In genomic region chr12:58896278-58896677, GRCh38 we compare ENCODE assay signal across 26 cellular contexts. TPM values are rescaled to one million over a fixed set of nuclear protein-coding genes. Genes with fewer than 3 reads are reported as not detected.
DNase-seq lines count a peak whose midpoint lies in the region; ATAC-seq, FAIRE-seq and TF ChIP-seq lines count a peak whose summit lies in the region.
"Had no signal": no experiment of that assay in that cellular context is flagged by ENCODE, and none has a peak within 500 bp of the region (broad histone marks: within the 10 kb centered on the region; RNA-seq: fewer than 3 reads in every experiment).

No MANE protein-coding gene starts in this region.

- no peak overlapping the region for H4K5ac ChIP-seq in H9 (ENCODE audit: insufficient read length, low read depth, low read length)

- no peak for ATAC-seq in HG02970 (IDR thresholded peaks at IDR 0.05; ENCODE audit: low FRiP score, unreplicated experiment)
- ATAC-seq: gastroesophageal sphincter; natural killer cell treated with Interleukin-12 subunit alpha and Interleukin-12 subunit beta and Interleukin-15 and Interleukin-18, amount 100 ng/mL, for 72 hours had no signal

- H3K9me3 ChIP-seq in thyroid gland (no peaks in the 10 kb centered on the region), H9 (ENCODE audit: control insufficient read depth, low read depth, low read length) (no peaks in the 10 kb centered on the region)
- H3K9me3 ChIP-seq: gastroesophageal sphincter, pancreas, right atrium auricular region had no signal

- H3K23ac ChIP-seq in H9 (ENCODE audit: insufficient read length, low read depth, low read length): no peak overlapping the region

- WGBS in thyroid gland, 2 donors: 32 to 42% methylated on average over 1 of the region's 1 CpG
- no CpG with 5 or more reads among the region's 1 CpG for WGBS in H9 (ENCODE audit: extremely low coverage, insufficient read length, low lambda C conversion rate)

- no peak overlapping the region for H3K14ac ChIP-seq in H9 (ENCODE audit: insufficient read depth, low read length)

- no peak overlapping the region for H2AK5ac ChIP-seq in H9 (ENCODE audit: insufficient read length, low read length)

- no peak overlapping the region for H2AFZ ChIP-seq in H9 (ENCODE audit: low read length)

- intact Hi-C loops in thyroid gland (cut with DNase I): no loop called here

- H3K79me1 ChIP-seq in H9 (ENCODE audit: insufficient read depth, low read depth, low read length, poor library complexity, severe bottlenecking): peaks cover 2% of the 10 kb centered on the region

- H3K9me3 Mint-ChIP-seq in chondrocyte (ENCODE audit: low read depth) (no peaks in the 10 kb centered on the region), H9 (no peaks in the 10 kb centered on the region)
- H3K9me3 Mint-ChIP-seq: activated CD4-positive, alpha-beta memory T cell treated with anti-CD3 and anti-CD28 coated beads, Interleukin-2, amount 10 ng/mL, durations not matched to agents 7 days and 5 days; activated naive CD8-positive, alpha-beta T cell treated with anti-CD3 and anti-CD28 coated beads, Interleukin-2, amount 10 ng/mL, durations not matched to agents 7 days and 5 days had no signal

- no peak overlapping the region for H3K4me3 ChIP-seq in thyroid gland (replicated peaks in 1 of 3)
- H3K4me3 ChIP-seq: gastroesophageal sphincter, pancreas, right atrium auricular region had no signal

- H3K4me3 Mint-ChIP-seq in chondrocyte (ENCODE audit: unreplicated experiment) (no peak overlapping the region), H9 (no peak overlapping the region)
- H3K4me3 Mint-ChIP-seq: activated CD4-positive, alpha-beta memory T cell treated with anti-CD3 and anti-CD28 coated beads, Interleukin-2, amount 10 ng/mL, durations not matched to agents 7 days and 5 days; activated naive CD8-positive, alpha-beta T cell treated with anti-CD3 and anti-CD28 coated beads, Interleukin-2, amount 10 ng/mL, durations not matched to agents 7 days and 5 days; IgD-negative memory B cell; natural killer cell treated with Interleukin-12 subunit alpha and Interleukin-12 subunit beta and Interleukin-15 and Interleukin-18, amount 100 ng/mL, for 72 hours had no signal

- no peak for TF ChIP-seq CTCF in chondrocyte (IDR thresholded peaks at IDR 0.05)
- TF ChIP-seq CTCF in thyroid gland (IDR thresholded peaks at IDR 0.05): no peak
- no peak for TF ChIP-seq CTCF in H9 (conservative IDR thresholded peaks at IDR 0.05)

- H4K8ac ChIP-seq in H9 (replicated peaks; ENCODE audit: insufficient read length, low read depth, low read length): no peak overlapping the region

- H3K4me1 Mint-ChIP-seq in chondrocyte (ENCODE audit: low read depth) (peaks cover 83% of the 10 kb centered on the region), H9 (peaks cover 20% of the 10 kb centered on the region in 2 experiments)
- H3K4me1 Mint-ChIP-seq: activated CD4-positive, alpha-beta memory T cell treated with anti-CD3 and anti-CD28 coated beads, Interleukin-2, amount 10 ng/mL, durations not matched to agents 7 days and 5 days; activated naive CD8-positive, alpha-beta T cell treated with anti-CD3 and anti-CD28 coated beads, Interleukin-2, amount 10 ng/mL, durations not matched to agents 7 days and 5 days; IgD-negative memory B cell had no signal

- H3K27me3 Mint-ChIP-seq in chondrocyte (ENCODE audit: low read depth) (no peaks in the 10 kb centered on the region), H9 (ENCODE audit: low read depth) (no peaks in the 10 kb centered on the region; the same call in 1 of the 2 replicates)
- H3K27me3 Mint-ChIP-seq: activated CD4-positive, alpha-beta memory T cell treated with anti-CD3 and anti-CD28 coated beads, Interleukin-2, amount 10 ng/mL, durations not matched to agents 7 days and 5 days; activated naive CD8-positive, alpha-beta T cell treated with anti-CD3 and anti-CD28 coated beads, Interleukin-2, amount 10 ng/mL, durations not matched to agents 7 days and 5 days; IgD-negative memory B cell; natural killer cell treated with Interleukin-12 subunit alpha and Interleukin-12 subunit beta and Interleukin-15 and Interleukin-18, amount 100 ng/mL, for 72 hours had no signal

- H3K4me1 ChIP-seq in thyroid gland (peaks cover 58 to 62% of the 10 kb centered on the region in 2 donors), H9 (ENCODE audit: insufficient read depth, low read length) (no peaks in the 10 kb centered on the region; the same call in 1 of the 2 replicates)

- H3K27me3 ChIP-seq in thyroid gland: no peaks in the 10 kb centered on the region
- no peaks in the 10 kb centered on the region for H3K27me3 ChIP-seq in H9 (ENCODE audit: insufficient read depth, low read length)
- H3K27me3 ChIP-seq: gastroesophageal sphincter, pancreas, right atrium auricular region had no signal

- no peak overlapping the region for H3T11ph ChIP-seq in H9 (ENCODE audit: low read length)

- DNase-seq in H54 (ENCODE audit: insufficient read length, low spot score) (no peak), NCI-H2029 treated with DMSO at 0.1 percent for 48 hours (lab: John Stamatoyannopoulos, UW) (peak; percentile 58), chondrocyte (ENCODE audit: low spot score) (no peak), thyroid gland (no peak), D341Med (ENCODE audit: low spot score) (no peak), H9 (no peak)
- DNase-seq: activated CD4-positive, alpha-beta memory T cell treated with anti-CD3 and anti-CD28 coated beads, Interleukin-2, amount 10 ng/mL, durations not matched to agents 7 days and 5 days; activated effector memory CD4-positive, alpha-beta T cell treated with anti-CD3 and anti-CD28 coated beads, Interleukin-2, amount 50 U/mL, for 16 hours; activated naive CD8-positive, alpha-beta T cell treated with anti-CD3 and anti-CD28 coated beads, Interleukin-2, amount 10 ng/mL, durations not matched to agents 7 days and 5 days; activated T-cell treated with anti-CD3 and anti-CD28 coated beads for 4 hours; effector CD4-positive, alpha-beta T cell; NCI-H1105 treated with DMSO at 0.1 percent for 48 hours; NCI-H774; pancreas; Right ventricle myocardium superior; stimulated activated CD4-positive, alpha-beta T cell treated with anti-CD3 and anti-CD28 coated beads, Interleukin-4, amount 100 ng/mL, for 24 hours; stimulated activated naive CD4-positive, alpha-beta T cell; T-helper 9 cell had no signal

- no peaks in the 10 kb centered on the region for H4K20me1 ChIP-seq in H9 (ENCODE audit: control insufficient read depth, insufficient read depth, insufficient read length)

- FAIRE-seq in H54 (lab: Jason Lieb, UNC): peak; percentile 38
- FAIRE-seq: islet of Langerhans, pancreas had no signal

- no peak overlapping the region for H2BK120ac ChIP-seq in H9 (ENCODE audit: low read depth, low read length, poor library complexity, severe bottlenecking)

- no peak overlapping the region for H2BK12ac ChIP-seq in H9 (ENCODE audit: insufficient read length, low read depth, low read length)

- no peaks in the 10 kb centered on the region for H3K23me2 ChIP-seq in H9 (ENCODE audit: insufficient read length, low read depth, low read length, poor library complexity, severe bottlenecking)

- TF ChIP-seq POLR2A in H54 (IDR thresholded peaks at IDR 0.05; ENCODE audit: low read depth, low read length) (no peak), thyroid gland (IDR thresholded peaks at IDR 0.05) (no peak)

- H3K27ac ChIP-seq in thyroid gland (peak overlapping the region; percentile 72 to 92 (median 77)), H9 (ENCODE audit: insufficient read length, low read depth, low read length) (no peak overlapping the region)
- H3K27ac ChIP-seq: pancreas, right atrium auricular region had no signal

- H3K27ac Mint-ChIP-seq in chondrocyte (ENCODE audit: unreplicated experiment) (peak overlapping the region; percentile 70), H9 (no peak overlapping the region)
- H3K27ac Mint-ChIP-seq: activated CD4-positive, alpha-beta memory T cell treated with anti-CD3 and anti-CD28 coated beads, Interleukin-2, amount 10 ng/mL, durations not matched to agents 7 days and 5 days; activated naive CD8-positive, alpha-beta T cell treated with anti-CD3 and anti-CD28 coated beads, Interleukin-2, amount 10 ng/mL, durations not matched to agents 7 days and 5 days; IgD-negative memory B cell; natural killer cell treated with Interleukin-12 subunit alpha and Interleukin-12 subunit beta and Interleukin-15 and Interleukin-18, amount 100 ng/mL, for 72 hours had no signal

- no peak overlapping the region for H3K18ac ChIP-seq in H9 (ENCODE audit: insufficient read length, low read depth, low read length)

- no peaks in the 10 kb centered on the region for H3K36me3 ChIP-seq in thyroid gland
- H3K36me3 ChIP-seq: gastroesophageal sphincter, pancreas, right atrium auricular region had no signal

- H3K79me2 ChIP-seq in H9 (ENCODE audit: insufficient read depth, low read length): no peaks in the 10 kb centered on the region

- H3K36me3 Mint-ChIP-seq in chondrocyte (ENCODE audit: low read depth) (peaks cover 35% of the 10 kb centered on the region), H9 (ENCODE audit: insufficient read depth in 1 of 3, low read depth in 3 of 3) (peaks cover 0 to 11% (median 6%) of the 10 kb centered on the region in 3 experiments; a peak in 4 of 7 replicates)
- H3K36me3 Mint-ChIP-seq: activated naive CD8-positive, alpha-beta T cell treated with anti-CD3 and anti-CD28 coated beads, Interleukin-2, amount 10 ng/mL, durations not matched to agents 7 days and 5 days; IgD-negative memory B cell; natural killer cell treated with Interleukin-12 subunit alpha and Interleukin-12 subunit beta and Interleukin-15 and Interleukin-18, amount 100 ng/mL, for 72 hours had no signal

- H3K9ac ChIP-seq in H9 (ENCODE audit: extremely low read depth, insufficient read length, low read length): no peak overlapping the region

- H2BK5ac ChIP-seq in H9 (ENCODE audit: insufficient read length, low read length): no peak overlapping the region

- H2BK15ac ChIP-seq in H9 (ENCODE audit: low read depth, low read length): no peak overlapping the region

- no peak overlapping the region for H3K56ac ChIP-seq in H9 (ENCODE audit: insufficient read length, low read depth, low read length)

- H3K4me2 ChIP-seq in H9 (ENCODE audit: insufficient read depth, insufficient read length, low read length): no peak overlapping the region

- no peak overlapping the region for H3K4ac ChIP-seq in H9 (ENCODE audit: low read depth, low read length)

- no peak overlapping the region for H4K91ac ChIP-seq in H9 (ENCODE audit: insufficient read length, low read depth, low read length)

- no peak overlapping the region for H2BK20ac ChIP-seq in H9 (ENCODE audit: low read depth, low read length, poor library complexity, severe bottlenecking)

RNA-seq across cellular contexts. Expression of gene LRIG3, which starts 24.0 kb away (rescaled TPM):
- total RNA-seq in chondrocyte (80.4 to 207 TPM (median 85.8 TPM) in 3 replicates), thyroid gland (100 to 1,000 TPM; 163 to 222 (median 193) TPM), H9 (2021) (10.9 and 11.6 TPM in 2 replicates)
- total RNA-seq: activated naive CD8-positive, alpha-beta T cell treated with anti-CD3 and anti-CD28 coated beads, Interleukin-2, amount 10 ng/mL, durations not matched to agents 7 days and 5 days; mononuclear cell; natural killer cell treated with Interleukin-12 subunit alpha and Interleukin-12 subunit beta and Interleukin-15 and Interleukin-18, amount 100 ng/mL, for 72 hours; OCI-LY7 had no signal
